ENCODE assay signal across 13 cellular contexts in the genomic region with DNA sequence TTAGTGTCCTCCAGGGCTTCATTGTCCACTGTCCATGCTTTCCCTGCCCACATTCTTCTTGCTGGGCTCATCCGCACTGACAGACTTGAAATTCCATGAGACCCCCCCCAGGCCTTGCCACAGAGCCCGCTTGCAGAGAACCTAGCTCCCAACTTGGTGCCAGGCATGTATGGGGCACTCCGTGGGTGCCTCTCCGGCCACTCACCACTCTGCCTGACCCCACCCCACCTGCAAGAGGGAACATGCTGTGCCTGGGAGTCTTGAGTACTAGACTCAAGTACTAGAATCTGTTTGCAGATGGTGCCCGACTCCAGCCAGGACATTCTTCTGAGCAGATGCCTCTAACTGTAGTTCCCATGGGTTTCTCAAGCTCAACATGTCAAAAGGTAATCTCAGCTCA. TPM values are rescaled to one million over a fixed set of nuclear protein-coding genes. Genes with fewer than 3 reads are reported as not detected.
A peak's percentile ranks its signal among the peaks of the same experiment; 100 is the strongest.
DNase-seq lines count a peak whose midpoint lies in the region; ATAC-seq and TF ChIP-seq lines count a peak whose summit lies in the region.
"Had no signal": no experiment of that assay in that cellular context is flagged by ENCODE, and none has a peak within 500 bp of the region (broad histone marks: within the 10 kb centered on the region; RNA-seq: fewer than 3 reads in every experiment).

No MANE protein-coding gene starts in this region.

- DNase-seq in ELF-1 (ENCODE audit: low read depth, low spot score) (peak; percentile 46), RWPE2 (ENCODE audit: low spot score) (no peak), esophagus squamous epithelium (lab: John Stamatoyannopoulos, UW) (no peak), osteocyte (ENCODE audit: extremely low spot score, unreplicated experiment) (no peak), GM03348 (ENCODE audit: low spot score) (no peak), NCI-H774 (lab: John Stamatoyannopoulos, UW) (no peak)
- DNase-seq: aorta, DMS 273 treated with DMSO at 0.1 percent for 48 hours, NCI-H2081 treated with DMSO at 0.1 percent for 48 hours had no signal

- no peaks in the 10 kb centered on the region for H3K9me3 ChIP-seq in RWPE2 (ENCODE audit: severe bottlenecking)
- H3K9me3 ChIP-seq in esophagus squamous epithelium = no peaks in the 10 kb centered on the region

- peaks cover 62% of the 10 kb centered on the region for H3K4me1 ChIP-seq in RWPE2 (ENCODE audit: insufficient read depth, poor library complexity, severe bottlenecking)
- peaks cover 46 to 96% (median 63%) of the 10 kb centered on the region in 3 donors for H3K4me1 ChIP-seq in esophagus squamous epithelium

- H3K36me3 Mint-ChIP-seq in osteocyte (ENCODE audit: unreplicated experiment) = no peaks in the 10 kb centered on the region

- H3K27ac ChIP-seq in RWPE2 (ENCODE audit: poor library complexity, severe bottlenecking) (peak overlapping the region; percentile 99), esophagus squamous epithelium (peak overlapping the region; percentile 83 to 90 (median 84))

- H3K4me3 ChIP-seq in RWPE2 (ENCODE audit: severe bottlenecking) = peak overlapping the region; percentile 6
- H3K4me3 ChIP-seq in esophagus squamous epithelium = peak overlapping the region in 3 of 4 donors; percentile 7 to 21 (median 20)
- H3K4me3 ChIP-seq: SJSA1 had no signal

- no peak overlapping the region for H3K4me3 Mint-ChIP-seq in osteocyte (ENCODE audit: unreplicated experiment)

- H3K27me3 ChIP-seq in RWPE2 (ENCODE audit: insufficient read depth, poor library complexity, severe bottlenecking) (no peaks in the 10 kb centered on the region), esophagus squamous epithelium (no peaks in the 10 kb centered on the region)
- H3K27me3 ChIP-seq: SJSA1 had no signal

- intact Hi-C loops in esophagus squamous epithelium (cut with DNase I) = no loop called here

- H3K27ac Mint-ChIP-seq in osteocyte (ENCODE audit: unreplicated experiment) = peak overlapping the region; percentile 91

- H3K27me3 Mint-ChIP-seq in osteocyte (ENCODE audit: unreplicated experiment) = no peaks in the 10 kb centered on the region

- ATAC-seq in RWPE2 (ENCODE audit: low read depth) = peak; percentile 32; the same call in 2 of the 3 replicates
- no peak for ATAC-seq in HG03442 (IDR thresholded peaks at IDR 0.05; ENCODE audit: unreplicated experiment)
- no peak for ATAC-seq in HG02840 (IDR thresholded peaks at IDR 0.05; ENCODE audit: low FRiP score, unreplicated experiment)

- no peak for TF ChIP-seq POLR2A in esophagus squamous epithelium (IDR thresholded peaks at IDR 0.05)

- H3K4me1 Mint-ChIP-seq in osteocyte (ENCODE audit: unreplicated experiment) = peaks cover 51% of the 10 kb centered on the region

- H3K36me3 ChIP-seq in RWPE2 (ENCODE audit: low read depth) (no peaks in the 10 kb centered on the region), esophagus squamous epithelium (no peaks in the 10 kb centered on the region)
- H3K36me3 ChIP-seq: SJSA1 had no signal

- no peaks in the 10 kb centered on the region for H3K9me3 Mint-ChIP-seq in osteocyte (ENCODE audit: unreplicated experiment)

- TF ChIP-seq CTCF in RWPE2 (IDR thresholded peaks at IDR 0.05; ENCODE audit: poor library complexity, severe bottlenecking) (no peak), esophagus squamous epithelium (IDR thresholded peaks at IDR 0.05) (no peak), osteocyte (IDR thresholded peaks at IDR 0.05) (no peak)

- WGBS in esophagus squamous epithelium, 2 donors = 38 to 48% methylated on average over 2 to 4 of the region's 5 CpGs

RNA-seq across cellular contexts. Expression of a gene that starts 47.9 kb away (rescaled TPM):
- 10 to 100 TPM in 3 of 4 donors, 1 to 10 TPM in 1; 5.5 to 13.8 (median 11.5) TPM for total RNA-seq in esophagus squamous epithelium
- 6.4 and 6.5 TPM in 2 replicates for total RNA-seq in osteocyte
- total RNA-seq: lung microvascular endothelial cell had no signal
